Comparison of ENCODE assay signal across 7 cellular contexts in genomic region chr9:137378688-137379410, GRCh38. TPM values are rescaled to one million over a fixed set of nuclear protein-coding genes. Genes with fewer than 3 reads are reported as not detected.
A peak's percentile ranks its signal among the peaks of the same experiment; 100 is the strongest.
DNase-seq lines count a peak whose midpoint lies in the region; ATAC-seq, FAIRE-seq and TF ChIP-seq lines count a peak whose summit lies in the region.
"Not testable (repeated sequence)": the region's sequence is repeated elsewhere in the genome, so short reads cannot be mapped to it uniquely, and the experiment has no call there.

No MANE protein-coding gene starts in this region.

- H3K79me2 ChIP-seq in osteoblast (ENCODE audit: insufficient read depth, low read length) = not testable (repeated sequence)

- not testable (repeated sequence) for TF ChIP-seq CTCF in lower lobe of right lung (IDR thresholded peaks at IDR 0.05); osteoblast (IDR thresholded peaks at IDR 0.05; ENCODE audit: extremely low read depth, low read depth, low read length)

- H3K36me3 ChIP-seq in lower lobe of right lung; osteoblast (ENCODE audit: insufficient read depth, low read length): not testable (repeated sequence)

- ATAC-seq in activated naive CD8-positive, alpha-beta T cell treated with anti-CD3 and anti-CD28 coated beads, Interleukin-2, amount 10 ng/mL, durations not matched to agents 7 days and 5 days (ENCODE audit: low read depth); lower lobe of right lung: not testable (repeated sequence)

- H3K4me3 Mint-ChIP-seq in T-helper 1 cell treated with Interleukin-12 subunit alpha and Interleukin-12 subunit beta and Interleukin-4 antibody, amounts not matched to agents 30 μg/mL and 1 μg/mL, for 36 hours; activated naive CD8-positive, alpha-beta T cell treated with anti-CD3 and anti-CD28 coated beads, Interleukin-2, amount 10 ng/mL, durations not matched to agents 7 days and 5 days: not testable (repeated sequence)

- H3K4me1 ChIP-seq in lower lobe of right lung; osteoblast (ENCODE audit: insufficient read depth, low read length): not testable (repeated sequence)

- not testable (repeated sequence) for H3K36me3 Mint-ChIP-seq in T-helper 1 cell treated with Interleukin-12 subunit alpha and Interleukin-12 subunit beta and Interleukin-4 antibody, amounts not matched to agents 30 μg/mL and 1 μg/mL, for 36 hours (ENCODE audit: low read depth); activated naive CD8-positive, alpha-beta T cell treated with anti-CD3 and anti-CD28 coated beads, Interleukin-2, amount 10 ng/mL, durations not matched to agents 7 days and 5 days

- POLR2A ChIA-PET in activated naive CD8-positive, alpha-beta T cell treated with anti-CD3 and anti-CD28 coated beads, Interleukin-2, amount 10 ng/mL, durations not matched to agents 7 days and 5 days (lab: Charles Lee) = not testable (repeated sequence)

- H4K20me1 ChIP-seq in osteoblast (ENCODE audit: insufficient read depth, low read length) = not testable (repeated sequence)

- H3K27me3 ChIP-seq in lower lobe of right lung (ENCODE audit: low read depth); osteoblast (ENCODE audit: insufficient read depth, low read length): not testable (repeated sequence)

- DNase-seq in GM12892 (ENCODE audit: insufficient read length); urothelium cell line (ENCODE audit: low spot score): not testable (repeated sequence)
- peak; percentile 15 for DNase-seq in activated naive CD8-positive, alpha-beta T cell treated with anti-CD3 and anti-CD28 coated beads, Interleukin-2, amount 10 ng/mL, durations not matched to agents 7 days and 5 days
- DNase-seq in cardiac septum (ENCODE audit: low spot score) (peak; percentile 49), lower lobe of right lung (peak; percentile 25), osteoblast (ENCODE audit: insufficient read length, low spot score, missing footprints) (peak; percentile 9)

- not testable (repeated sequence) for H3K4me1 Mint-ChIP-seq in T-helper 1 cell treated with Interleukin-12 subunit alpha and Interleukin-12 subunit beta and Interleukin-4 antibody, amounts not matched to agents 30 μg/mL and 1 μg/mL, for 36 hours (ENCODE audit: low read depth); activated naive CD8-positive, alpha-beta T cell treated with anti-CD3 and anti-CD28 coated beads, Interleukin-2, amount 10 ng/mL, durations not matched to agents 7 days and 5 days

- peak; percentile 42 for FAIRE-seq in GM12892 (lab: Jason Lieb, UNC)
- peak; percentile 42 for FAIRE-seq in urothelium cell line (lab: Jason Lieb, UNC)

- not testable (repeated sequence) for H3K9me3 Mint-ChIP-seq in T-helper 1 cell treated with Interleukin-12 subunit alpha and Interleukin-12 subunit beta and Interleukin-4 antibody, amounts not matched to agents 30 μg/mL and 1 μg/mL, for 36 hours; activated naive CD8-positive, alpha-beta T cell treated with anti-CD3 and anti-CD28 coated beads, Interleukin-2, amount 10 ng/mL, durations not matched to agents 7 days and 5 days

- H3K4me2 ChIP-seq in osteoblast (ENCODE audit: insufficient read depth, low read length) = not testable (repeated sequence)

- H3K27ac Mint-ChIP-seq in T-helper 1 cell treated with Interleukin-12 subunit alpha and Interleukin-12 subunit beta and Interleukin-4 antibody, amounts not matched to agents 30 μg/mL and 1 μg/mL, for 36 hours = peak overlapping the region; percentile 1
- not testable (repeated sequence) for H3K27ac Mint-ChIP-seq in activated naive CD8-positive, alpha-beta T cell treated with anti-CD3 and anti-CD28 coated beads, Interleukin-2, amount 10 ng/mL, durations not matched to agents 7 days and 5 days

- not testable (repeated sequence) for TF ChIP-seq POLR2A in GM12892 (IDR thresholded peaks at IDR 0.05; ENCODE audit: low read depth, low read length)

- intact Hi-C loops in cardiac septum (cut with DNase I); lower lobe of right lung (cut with DNase I): not testable (repeated sequence)

- not testable (repeated sequence) for H3K4me3 ChIP-seq in lower lobe of right lung; osteoblast (ENCODE audit: insufficient read depth, low read length)

- not testable (repeated sequence) for H3K27ac ChIP-seq in lower lobe of right lung; osteoblast (ENCODE audit: low read depth, low read length)

- not testable (repeated sequence) for H3K9me3 ChIP-seq in lower lobe of right lung; osteoblast (ENCODE audit: low read depth, low read length)

- H2AFZ ChIP-seq in osteoblast (ENCODE audit: low read length) = not testable (repeated sequence)

- H3K27me3 Mint-ChIP-seq in T-helper 1 cell treated with Interleukin-12 subunit alpha and Interleukin-12 subunit beta and Interleukin-4 antibody, amounts not matched to agents 30 μg/mL and 1 μg/mL, for 36 hours (ENCODE audit: low read depth); activated naive CD8-positive, alpha-beta T cell treated with anti-CD3 and anti-CD28 coated beads, Interleukin-2, amount 10 ng/mL, durations not matched to agents 7 days and 5 days: not testable (repeated sequence)

RNA-seq across cellular contexts. Expression of gene EXD3, which starts 44.1 kb away (rescaled TPM):
- polyA plus RNA-seq in GM12892 (2012; ENCODE audit: missing spikeins) = 3.9 TPM
- 10 to 100 TPM; 23.4 to 24.7 TPM for total RNA-seq in activated naive CD8-positive, alpha-beta T cell treated with anti-CD3 and anti-CD28 coated beads, Interleukin-2, amount 10 ng/mL, durations not matched to agents 7 days and 5 days
- total RNA-seq in cardiac septum (11.3 TPM), lower lobe of right lung (25.2 TPM), osteoblast (7.6 and 10.0 TPM in 2 replicates)

RNA-seq across cellular contexts. Expression of gene NOXA1, which starts 44.3 kb away (rescaled TPM):
- not detected for polyA plus RNA-seq in GM12892 (2012; ENCODE audit: missing spikeins)
- total RNA-seq in activated naive CD8-positive, alpha-beta T cell treated with anti-CD3 and anti-CD28 coated beads, Interleukin-2, amount 10 ng/mL, durations not matched to agents 7 days and 5 days = 1 to 10 TPM; 2.8 to 3.7 TPM
- total RNA-seq in cardiac septum (3.3 TPM), lower lobe of right lung (6.9 TPM), osteoblast (0.36 and 0.88 TPM in 2 replicates)
